9 cellular contexts compared by ENCODE assay signal in genomic region chr1:235883261-235883927, GRCh38. TPM values are rescaled to one million over a fixed set of nuclear protein-coding genes. Genes with fewer than 3 reads are reported as not detected.
DNase-seq lines count a peak whose midpoint lies in the region; ATAC-seq and TF ChIP-seq lines count a peak whose summit lies in the region.
"Had no signal": no experiment of that assay in that cellular context is flagged by ENCODE, and none has a peak within 500 bp of the region (broad histone marks: within the 10 kb centered on the region; RNA-seq: fewer than 3 reads in every experiment).

No MANE protein-coding gene starts in this region.

- POLR2A ChIA-PET in CD8-positive, alpha-beta memory T cell (lab: Charles Lee): no interaction called here
- POLR2A ChIA-PET in SK-N-SH (lab: Yijun Ruan, JAX): no interaction called here

- H2AFZ ChIP-seq in SK-N-SH (ENCODE audit: low read depth): peak overlapping the region; percentile 61

- H3K4me1 Mint-ChIP-seq in CD8-positive, alpha-beta memory T cell: peaks cover 46 to 57% (median 55%) of the 10 kb centered on the region in 3 donors
- peaks cover 25% of the 10 kb centered on the region for H3K4me1 Mint-ChIP-seq in HFFc6 (ENCODE audit: low read depth)
- H3K4me1 Mint-ChIP-seq: neural crest cell had no signal

- TF ChIP-seq EP300 in SK-N-SH (IDR thresholded peaks at IDR 0.05; ENCODE audit: borderline replicate concordance in 1 of 2, low read depth in 1 of 2, low read length in 1 of 2) (peak in 1 of 2 experiments; percentile 21; a peak in 1 of 4 replicates), esophagus muscularis mucosa (IDR thresholded peaks at IDR 0.05) (no peak)

- no peaks in the 10 kb centered on the region for H3K36me3 Mint-ChIP-seq in CD8-positive, alpha-beta memory T cell
- no peaks in the 10 kb centered on the region for H3K36me3 Mint-ChIP-seq in HFFc6 (ENCODE audit: low read depth)

- no peak for TF ChIP-seq RAD21 in SK-N-SH (IDR thresholded peaks at IDR 0.05; ENCODE audit: low read length)

- H3K4me1 ChIP-seq in CD8-positive, alpha-beta memory T cell (ENCODE audit: insufficient read depth, low read length): peaks cover 29% of the 10 kb centered on the region
- H3K4me1 ChIP-seq in SK-N-SH (ENCODE audit: control insufficient read depth in 1 of 2, insufficient read depth in 2 of 2, low read depth in 1 of 2, low read length in 1 of 2): peaks cover 3 to 8% of the 10 kb centered on the region in 2 experiments; a peak in 2 of 4 replicates
- H3K4me1 ChIP-seq in esophagus muscularis mucosa: peaks cover 9 to 21% (median 12%) of the 10 kb centered on the region in 4 donors

- no peak overlapping the region for H3K4me3 ChIP-seq in CD8-positive, alpha-beta memory T cell (ENCODE audit: low read length)
- H3K4me3 ChIP-seq in SK-N-SH (ENCODE audit: low read depth in 2 of 2, low read length in 1 of 2): no peak overlapping the region
- H3K4me3 ChIP-seq in esophagus muscularis mucosa: peak overlapping the region; percentile 0 to 33 (median 22)

- intact Hi-C loops in esophagus muscularis mucosa (cut with DNase I): no loop called here

- no peak for TF ChIP-seq POLR2A in esophagus muscularis mucosa (IDR thresholded peaks at IDR 0.05; ENCODE audit: low read depth)

- peak overlapping the region in 7 of 8 donors; percentile 1 to 77 (median 44) for H3K27ac Mint-ChIP-seq in CD8-positive, alpha-beta memory T cell
- H3K27ac Mint-ChIP-seq in HFFc6: peak overlapping the region; percentile 84

- H3K27ac ChIP-seq in CD8-positive, alpha-beta memory T cell (ENCODE audit: low read depth, low read length): peak overlapping the region; percentile 12
- H3K27ac ChIP-seq in SK-N-SH (ENCODE audit: low read depth in 2 of 2, low read length in 1 of 2): peak overlapping the region in 1 of 2 experiments; percentile 73; a peak in 3 of 4 replicates
- H3K27ac ChIP-seq in esophagus muscularis mucosa (replicated peaks in 1 of 4): peak overlapping the region; percentile 39 to 63 (median 48)

- 44% methylated on average over 10 of the region's 12 CpGs for WGBS in SK-N-SH (ENCODE audit: low lambda C conversion rate)
- WGBS in esophagus muscularis mucosa: 23% methylated on average over 12 of the region's 12 CpGs

- no peaks in the 10 kb centered on the region for H3K79me2 ChIP-seq in SK-N-SH (ENCODE audit: insufficient read depth)

- TF ChIP-seq CTCF in HFFc6 (IDR thresholded peaks at IDR 0.05) (no peak), SK-N-SH (IDR thresholded peaks at IDR 0.05) (no peak), esophagus muscularis mucosa (IDR thresholded peaks at IDR 0.05) (no peak), omental fat pad (IDR thresholded peaks at IDR 0.05) (no peak)

- no peak for DNase-seq in CD8-positive, alpha-beta memory T cell
- DNase-seq in HFFc6 (peak; percentile 99), SK-N-SH (peak; percentile 46), esophagus muscularis mucosa (ENCODE audit: extremely low spot score) (peak; percentile 95), omental fat pad (ENCODE audit: low spot score) (peak; percentile 83), iPS-NIHi7 (ENCODE audit: extremely low spot score) (no peak)

- no peaks in the 10 kb centered on the region for H3K9me2 ChIP-seq in SK-N-SH

- no peak overlapping the region for H3K9ac ChIP-seq in SK-N-SH

- H4K20me1 ChIP-seq in SK-N-SH (ENCODE audit: insufficient read depth): no peaks in the 10 kb centered on the region

- peak overlapping the region; percentile 18 to 83 (median 49) for H3K4me3 Mint-ChIP-seq in CD8-positive, alpha-beta memory T cell
- peak overlapping the region; percentile 78 for H3K4me3 Mint-ChIP-seq in HFFc6
- H3K4me3 Mint-ChIP-seq: neural crest cell had no signal

- no peaks in the 10 kb centered on the region for H3K36me3 ChIP-seq in CD8-positive, alpha-beta memory T cell (ENCODE audit: insufficient read depth, low read length)
- H3K36me3 ChIP-seq in SK-N-SH (replicated peaks in 1 of 2; ENCODE audit: control insufficient read depth in 1 of 2, insufficient read depth in 2 of 2, low read length in 1 of 2): no peaks in the 10 kb centered on the region
- H3K36me3 ChIP-seq in esophagus muscularis mucosa: no peaks in the 10 kb centered on the region

- no peaks in the 10 kb centered on the region for H3F3A ChIP-seq in SK-N-SH (replicated peaks; ENCODE audit: insufficient read depth)

- H3K9me3 Mint-ChIP-seq in CD8-positive, alpha-beta memory T cell: no peaks in the 10 kb centered on the region
- H3K9me3 Mint-ChIP-seq in HFFc6: no peaks in the 10 kb centered on the region
- H3K9me3 Mint-ChIP-seq: neural crest cell had no signal

- H3K27me3 Mint-ChIP-seq in CD8-positive, alpha-beta memory T cell: no peaks in the 10 kb centered on the region
- no peaks in the 10 kb centered on the region for H3K27me3 Mint-ChIP-seq in HFFc6 (ENCODE audit: insufficient read depth)

- H3K9me3 ChIP-seq in CD8-positive, alpha-beta memory T cell (ENCODE audit: low read length): no peaks in the 10 kb centered on the region
- H3K9me3 ChIP-seq in SK-N-SH: no peaks in the 10 kb centered on the region
- H3K9me3 ChIP-seq in esophagus muscularis mucosa: no peaks in the 10 kb centered on the region

- H3K4me2 ChIP-seq in SK-N-SH: peak overlapping the region; percentile 46; the same call in 1 of the 2 replicates

- H3K27me3 ChIP-seq in CD8-positive, alpha-beta memory T cell (ENCODE audit: insufficient read depth, low read length, poor library complexity, severe bottlenecking): no peaks in the 10 kb centered on the region
- H3K27me3 ChIP-seq in SK-N-SH (ENCODE audit: insufficient read depth): no peaks in the 10 kb centered on the region
- no peaks in the 10 kb centered on the region for H3K27me3 ChIP-seq in esophagus muscularis mucosa

- CTCF ChIA-PET in CD8-positive, alpha-beta memory T cell (lab: Charles Lee): interaction anchor here (1.9 to 2.9 kb wide), 3 partner anchors 14 to 88 kb away, joined by 4 to 9 read pairs (median 7); partner anchors contain the start of gene LYST
- CTCF ChIA-PET in SK-N-SH (lab: Yijun Ruan, JAX): interaction anchor here (0.5 to 1.4 kb wide), 3 partner anchors 17 to 88 kb away, joined by 3 to 4 read pairs (median 3); partner anchors contain the start of gene LYST

- peak; percentile 73 for ATAC-seq in omental fat pad (ENCODE audit: low FRiP score)
- ATAC-seq in GM21367 (IDR thresholded peaks at IDR 0.05; ENCODE audit: unreplicated experiment): no peak
- ATAC-seq in HG03469 (IDR thresholded peaks at IDR 0.05; ENCODE audit: unreplicated experiment): no peak

TF ChIP-seq in SK-N-SH, 30 proteins besides CTCF, POLR2A, EP300 and RAD21:
- TF ChIP-seq JUND (IDR thresholded peaks at IDR 0.05) (peak; percentile 35), USF1 (IDR thresholded peaks at IDR 0.05; ENCODE audit: borderline replicate concordance, low read depth) (peak; percentile 76; the same call in 1 of the 2 replicates), FOXM1 (IDR thresholded peaks at IDR 0.05; ENCODE audit: low read depth) (no peak), NFIC (IDR thresholded peaks at IDR 0.05; ENCODE audit: borderline replicate concordance) (peak; percentile 82), GATA2 (CRISPR knock-in tag; IDR thresholded peaks at IDR 0.05) (no peak), POLR2AphosphoS5 (IDR thresholded peaks at IDR 0.05; ENCODE audit: low read depth, low read length) (no peak), SMC3 (IDR thresholded peaks at IDR 0.05; ENCODE audit: low read depth, low read length) (no peak), FOSL2 (IDR thresholded peaks at IDR 0.05; ENCODE audit: borderline replicate concordance, low read depth) (peak; percentile 67; the same call in 1 of the 2 replicates), USF2 (IDR thresholded peaks at IDR 0.05; ENCODE audit: borderline replicate concordance, low read depth, low read length) (0 out of 2 replicates have a peak, but pooled peaks have one; percentile 8), RCOR1 (IDR thresholded peaks at IDR 0.05; ENCODE audit: low read length) (no peak)

RNA-seq across cellular contexts. Expression of gene LYST, which starts 16.7 kb away (rescaled TPM):
- total RNA-seq in CD8-positive, alpha-beta memory T cell: 10 to 100 TPM; 76.9 to 79.9 TPM
- polyA plus RNA-seq in CD8-positive, alpha-beta memory T cell: 24.1 TPM
- 10 to 100 TPM; 13.2 to 18.9 (median 15.4) TPM for total RNA-seq in HFFc6 (2021; fragmentation: NEBNext Ultra II Directional; extraction: Animal tissue kit (Norgen Biotek cat#: 25700))
- 3.9 and 4.6 TPM in 2 replicates for polyA plus RNA-seq in SK-N-SH (2012; rRNA removed)
- 3.3 and 4.3 TPM in 2 replicates for polyA plus RNA-seq in SK-N-SH (2012; cell fraction: cytosol; rRNA removed)
- polyA plus RNA-seq in SK-N-SH (2012; cell fraction: nucleus; rRNA removed): 7.6 and 11.9 TPM in 2 replicates
- total RNA-seq in esophagus muscularis mucosa (10 to 100 TPM; 22.9 to 44.4 (median 31.9) TPM), omental fat pad (100 to 1,000 TPM in 1 of 4 donors, 10 to 100 TPM in 3; 27.8 to 128 (median 41.3) TPM)

Comparison
In these comparisons a context has a peak if more than half of its experiments do, and no peak if none do; other contexts are left out.
1. DNase-seq: peak in HFFc6 (single experiment), SK-N-SH (single experiment), esophagus muscularis mucosa (single experiment) and omental fat pad (single experiment); none in CD8-positive, alpha-beta memory T cell (0 of 5) and iPS-NIHi7 (single experiment).
2. H3K4me3 ChIP-seq: peak in esophagus muscularis mucosa (4 of 4); none in CD8-positive, alpha-beta memory T cell (single experiment) and SK-N-SH (0 of 2).